8 cellular contexts compared by ENCODE assay signal in genomic region chr4:2818351-2818939, GRCh38. TPM values are rescaled to one million over a fixed set of nuclear protein-coding genes. Genes with fewer than 3 reads are reported as not detected.
DNase-seq lines count a peak whose midpoint lies in the region; ATAC-seq and TF ChIP-seq lines count a peak whose summit lies in the region.

No MANE protein-coding gene starts in this region.

- H3K4me3 ChIP-seq in GM12875 (ENCODE audit: low read depth, low read length) (peak overlapping the region; percentile 54), SJCRH30 (peak overlapping the region; percentile 59), cardiac muscle cell (peak overlapping the region; percentile 51), gastrocnemius medialis (peak overlapping the region; percentile 49 to 56 (median 52))

- TF ChIP-seq CTCF in GM12875 (IDR thresholded peaks at IDR 0.05; ENCODE audit: borderline replicate concordance, insufficient read depth, low read depth, low read length): no peak
- TF ChIP-seq CTCF in cardiac muscle cell (IDR thresholded peaks at IDR 0.05; ENCODE audit: low read depth, low read length): no peak
- TF ChIP-seq CTCF in gastrocnemius medialis (IDR thresholded peaks at IDR 0.05 in 4 of 5, conservative IDR thresholded peaks at IDR 0.05 in 1 of 5): no peak

- H3K36me3 ChIP-seq in SJCRH30: peaks cover 24% of the 10 kb centered on the region
- H3K36me3 ChIP-seq in cardiac muscle cell: no peaks in the 10 kb centered on the region
- peaks cover 0 to 5% of the 10 kb centered on the region in 2 donors for H3K36me3 ChIP-seq in gastrocnemius medialis

- H3K4me1 ChIP-seq in SJCRH30 (peaks cover under 1% of the 10 kb centered on the region; the same call in 1 of the 2 replicates), cardiac muscle cell (ENCODE audit: low read depth) (no peaks in the 10 kb centered on the region), gastrocnemius medialis (peaks cover 18 to 19% of the 10 kb centered on the region in 2 donors)

- H3K27ac ChIP-seq in SJCRH30 (no peak overlapping the region), cardiac muscle cell (no peak overlapping the region), gastrocnemius medialis (no peak overlapping the region)

- 0 out of 2 replicates have a peak, but pooled peaks cover 2% of the 10 kb centered on the region for H3K9me3 ChIP-seq in SJCRH30 (replicated peaks)
- no peaks in the 10 kb centered on the region for H3K9me3 ChIP-seq in cardiac muscle cell (ENCODE audit: low read depth)
- no peaks in the 10 kb centered on the region for H3K9me3 ChIP-seq in gastrocnemius medialis

- in situ Hi-C loops in gastrocnemius medialis (cut with MboI; ENCODE audit: low sequenced_read_pairs in 4 of 4): no loop called here

- H3K27me3 ChIP-seq in SJCRH30 (no peaks in the 10 kb centered on the region), cardiac muscle cell (no peaks in the 10 kb centered on the region), gastrocnemius medialis (no peaks in the 10 kb centered on the region)

- TF ChIP-seq POLR2A in gastrocnemius medialis (IDR thresholded peaks at IDR 0.05): no peak

- ATAC-seq in gastrocnemius medialis: peak; percentile 5 to 30
- ATAC-seq in HG02610 (IDR thresholded peaks at IDR 0.05; ENCODE audit: unreplicated experiment): no peak

- intact Hi-C loops in gastrocnemius medialis (cut with DNase I; ENCODE audit: low total_unique reads): no loop called here

- no peak for DNase-seq in SJCRH30
- DNase-seq in cardiac muscle cell (ENCODE audit: low read depth in 1 of 2, low spot score in 1 of 2): peak in 1 of 2 donors; percentile 32
- no peak for DNase-seq in gastrocnemius medialis
- DNase-seq in OCI-M1 (lab: John Stamatoyannopoulos, UW): no peak
- DNase-seq in DMS79 (lab: John Stamatoyannopoulos, UW): no peak
- no peak for DNase-seq in hippocampal formation (lab: John Stamatoyannopoulos, UW)

RNA-seq across cellular contexts. Expression of gene ADD1, which starts 25.2 kb away (rescaled TPM):
- total RNA-seq in SJCRH30 (2014; rRNA removed; shearing (Covaris generic)): 131 and 139 TPM in 2 replicates
- total RNA-seq in cardiac muscle cell: 219 and 230 TPM in 2 replicates
- polyA plus RNA-seq in cardiac muscle cell: 274 and 297 TPM in 2 replicates
- total RNA-seq in gastrocnemius medialis: 100 to 1,000 TPM; 144 to 255 (median 178) TPM

RNA-seq across cellular contexts. Expression of gene SH3BP2, which starts 25.6 kb away (rescaled TPM):
- 22.0 and 28.1 TPM in 2 replicates for total RNA-seq in SJCRH30 (2014; rRNA removed; shearing (Covaris generic))
- total RNA-seq in cardiac muscle cell: 19.6 and 31.7 TPM in 2 replicates
- polyA plus RNA-seq in cardiac muscle cell: 8.5 and 16.9 TPM in 2 replicates
- total RNA-seq in gastrocnemius medialis: 10 to 100 TPM in 3 of 4 donors, 1 to 10 TPM in 1; 4.8 to 21.5 (median 12.0) TPM
